41 cellular contexts compared by ENCODE assay signal in genomic region chr4:187460016-187460415, GRCh38.
"Had no signal": no experiment of that assay in that cellular context is flagged by ENCODE, and none has a peak within 500 bp of the region (broad histone marks: within the 10 kb centered on the region; RNA-seq: fewer than 3 reads in every experiment).

No MANE protein-coding gene starts in this region.

- H3K4me3 ChIP-seq: adrenal gland, ascending aorta, body of pancreas, breast epithelium, cardiac muscle cell had no signal

- H3K36me3 ChIP-seq: adrenal gland, ascending aorta, brain microvascular endothelial cell, breast epithelium, cardiac muscle cell had no signal

- H3K27me3 Mint-ChIP-seq: activated naive CD4-positive, alpha-beta T cell treated with anti-CD3 and anti-CD28 coated beads, Interleukin-2, amount 10 ng/mL, durations not matched to agents 7 days and 5 days; activated naive CD4-positive, alpha-beta T cell treated with anti-CD3 and anti-CD28 coated beads, Interleukin-2, amount 50 U/mL, for 24 hours; activated naive CD8-positive, alpha-beta T cell; activated naive CD8-positive, alpha-beta T cell treated with anti-CD3 and anti-CD28 coated beads for 36 hours; activated naive CD8-positive, alpha-beta T cell treated with anti-CD3 and anti-CD28 coated beads, Interleukin-2, amount 10 ng/mL, durations not matched to agents 7 days and 5 days; activated naive CD8-positive, alpha-beta T cell treated with anti-CD3 and anti-CD28 coated beads, Interleukin-2, amount 50 U/mL, for 24 hours; activated T-cell treated with anti-CD3 and anti-CD28 coated beads, Interleukin-2, amount 50 U/mL, for 24 hours; activated T-helper 17 cell treated with anti-CD3 and anti-CD28 coated beads, Interleukin-2, amount 50 U/mL, for 72 hours; brain; central memory CD8-positive, alpha-beta T cell had no signal

- DNase-seq: activated effector memory CD4-positive, alpha-beta T cell treated with anti-CD3 and anti-CD28 coated beads, Interleukin-2, amount 50 U/mL, for 16 hours; activated effector memory CD4-positive, alpha-beta T cell treated with Interleukin-2 at 50 U/mL for 16 hours; activated gamma-delta T cell; activated gamma-delta T cell treated with Interleukin-2 at 50 U/mL for 16 hours; activated naive CD4-positive, alpha-beta T cell; activated naive CD4-positive, alpha-beta T cell treated with anti-CD3 and anti-CD28 coated beads for 36 hours; activated naive CD4-positive, alpha-beta T cell treated with anti-CD3 and anti-CD28 coated beads, Interleukin-2, amount 10 ng/mL, durations not matched to agents 7 days and 5 days; activated naive CD4-positive, alpha-beta T cell treated with anti-CD3 and anti-CD28 coated beads, Interleukin-2, amount 50 U/mL, for 16 hours; activated naive CD4-positive, alpha-beta T cell treated with Interleukin-2 at 50 U/mL for 16 hours; activated naive CD8-positive, alpha-beta T cell treated with anti-CD3 and anti-CD28 coated beads for 36 hours; activated naive CD8-positive, alpha-beta T cell treated with anti-CD3 and anti-CD28 coated beads, Interleukin-2, amount 10 ng/mL, durations not matched to agents 7 days and 5 days; activated naive CD8-positive, alpha-beta T cell treated with anti-CD3 and anti-CD28 coated beads, Interleukin-2, amount 50 U/mL, for 24 hours; activated T-cell treated with anti-CD3 and anti-CD28 coated beads for 4 hours; activated T-cell treated with anti-CD3 and anti-CD28 coated beads, Interleukin-2, amount 50 U/mL, for 1 hour; activated T-cell treated with anti-CD3 and anti-CD28 coated beads, Interleukin-2, amount 50 U/mL, for 24 hours; activated T-cell treated with anti-CD3 and anti-CD28 coated beads, Interleukin-2, amount 50 U/mL, for 4 hours; activated T-cell treated with anti-CD3 and anti-CD28 coated beads, Interleukin-2, amount 50 U/mL, for 48 hours; activated T-cell treated with anti-CD3 and anti-CD28 coated beads, Interleukin-2, amount 50 U/mL, for 72 hours; adrenal gland; amniotic stem cell; amygdala; anterior cingulate cortex; aorta; body of pancreas; brain microvascular endothelial cell; caudate nucleus; central memory CD4-positive, alpha-beta T cell; cerebellar nuclear complex had no signal

- ATAC-seq: activated naive CD4-positive, alpha-beta T cell treated with anti-CD3 and anti-CD28 coated beads, Interleukin-2, amount 50 U/mL, for 72 hours; activated naive CD8-positive, alpha-beta T cell treated with anti-CD3 and anti-CD28 coated beads, Interleukin-2, amount 50 U/mL, for 24 hours; activated T-cell treated with anti-CD3 and anti-CD28 coated beads, Interleukin-2, amount 50 U/mL, for 4 hours; activated T-cell treated with anti-CD3 and anti-CD28 coated beads, Interleukin-2, amount 50 U/mL, for 72 hours; activated T-helper 17 cell treated with anti-CD3 and anti-CD28 coated beads, Interleukin-2, amount 50 U/mL, for 72 hours; body of pancreas had no signal

- H3K4me1 Mint-ChIP-seq: activated naive CD4-positive, alpha-beta T cell treated with anti-CD3 and anti-CD28 coated beads, Interleukin-2, amount 10 ng/mL, durations not matched to agents 7 days and 5 days; activated naive CD4-positive, alpha-beta T cell treated with anti-CD3 and anti-CD28 coated beads, Interleukin-2, amount 50 U/mL, for 24 hours; activated naive CD8-positive, alpha-beta T cell treated with anti-CD3 and anti-CD28 coated beads for 36 hours; activated naive CD8-positive, alpha-beta T cell treated with anti-CD3 and anti-CD28 coated beads, Interleukin-2, amount 10 ng/mL, durations not matched to agents 7 days and 5 days; activated naive CD8-positive, alpha-beta T cell treated with anti-CD3 and anti-CD28 coated beads, Interleukin-2, amount 50 U/mL, for 24 hours; activated T-helper 17 cell treated with anti-CD3 and anti-CD28 coated beads, Interleukin-2, amount 50 U/mL, for 72 hours; central memory CD8-positive, alpha-beta T cell had no signal

- H3K27me3 ChIP-seq: adrenal gland, ascending aorta, body of pancreas, brain microvascular endothelial cell, breast epithelium, cardiac muscle cell had no signal

- FAIRE-seq: astrocyte, bronchial epithelial cell had no signal

- H3K9me3 Mint-ChIP-seq: activated naive CD4-positive, alpha-beta T cell treated with anti-CD3 and anti-CD28 coated beads, Interleukin-2, amount 50 U/mL, for 24 hours; activated naive CD8-positive, alpha-beta T cell treated with anti-CD3 and anti-CD28 coated beads for 36 hours had no signal

- H3K27ac Mint-ChIP-seq: activated naive CD4-positive, alpha-beta T cell treated with anti-CD3 and anti-CD28 coated beads for 36 hours; activated naive CD4-positive, alpha-beta T cell treated with anti-CD3 and anti-CD28 coated beads, Interleukin-2, amount 10 ng/mL, durations not matched to agents 7 days and 5 days; activated naive CD4-positive, alpha-beta T cell treated with anti-CD3 and anti-CD28 coated beads, Interleukin-2, amount 50 U/mL, for 24 hours; activated naive CD4-positive, alpha-beta T cell treated with anti-CD3 and anti-CD28 coated beads, Interleukin-2, amount 50 U/mL, for 72 hours; activated naive CD8-positive, alpha-beta T cell; activated naive CD8-positive, alpha-beta T cell treated with anti-CD3 and anti-CD28 coated beads for 36 hours; activated naive CD8-positive, alpha-beta T cell treated with anti-CD3 and anti-CD28 coated beads, Interleukin-2, amount 10 ng/mL, durations not matched to agents 7 days and 5 days; activated naive CD8-positive, alpha-beta T cell treated with anti-CD3 and anti-CD28 coated beads, Interleukin-2, amount 50 U/mL, for 24 hours; activated T-cell treated with anti-CD3 and anti-CD28 coated beads, Interleukin-2, amount 50 U/mL, for 24 hours; activated T-cell treated with anti-CD3 and anti-CD28 coated beads, Interleukin-2, amount 50 U/mL, for 72 hours; activated T-helper 1 cell treated with anti-CD3 and anti-CD28 coated beads, Interleukin-12 subunit alpha, Interleukin-12 subunit beta, Interleukin-2, Interleukin-4 antibody, amounts not matched to agents 30 ng/mL and 10 ng/mL and 1 ng/mL, durations not matched to agents 14 hours and 24 hours and 36 hours; activated T-helper 17 cell treated with anti-CD3 and anti-CD28 coated beads, Interleukin-2, amount 50 U/mL, for 72 hours; activated T-helper 2 cell treated with anti-CD3 and anti-CD28 coated beads, Interferon-gamma antibody, Interleukin-2, Interleukin-4, amounts not matched to agents 10 μg/mL and 5 μg/mL and 100 μg/mL, durations not matched to agents 14 hours and 24 hours and 36 hours; brain had no signal

- H3K9me3 ChIP-seq: adrenal gland, ascending aorta, body of pancreas, breast epithelium had no signal

- H3K4me3 Mint-ChIP-seq: activated naive CD4-positive, alpha-beta T cell treated with anti-CD3 and anti-CD28 coated beads for 36 hours; activated naive CD4-positive, alpha-beta T cell treated with anti-CD3 and anti-CD28 coated beads, Interleukin-2, amount 10 ng/mL, durations not matched to agents 7 days and 5 days; activated naive CD4-positive, alpha-beta T cell treated with anti-CD3 and anti-CD28 coated beads, Interleukin-2, amount 50 U/mL, for 24 hours; activated naive CD8-positive, alpha-beta T cell; activated naive CD8-positive, alpha-beta T cell treated with anti-CD3 and anti-CD28 coated beads for 36 hours; activated naive CD8-positive, alpha-beta T cell treated with anti-CD3 and anti-CD28 coated beads, Interleukin-2, amount 10 ng/mL, durations not matched to agents 7 days and 5 days; activated naive CD8-positive, alpha-beta T cell treated with anti-CD3 and anti-CD28 coated beads, Interleukin-2, amount 50 U/mL, for 24 hours; activated T-cell treated with anti-CD3 and anti-CD28 coated beads, Interleukin-2, amount 50 U/mL, for 24 hours; activated T-cell treated with anti-CD3 and anti-CD28 coated beads, Interleukin-2, amount 50 U/mL, for 4 hours; activated T-cell treated with anti-CD3 and anti-CD28 coated beads, Interleukin-2, amount 50 U/mL, for 72 hours; activated T-helper 1 cell treated with anti-CD3 and anti-CD28 coated beads, Interleukin-12 subunit alpha, Interleukin-12 subunit beta, Interleukin-2, Interleukin-4 antibody, amounts not matched to agents 30 ng/mL and 10 ng/mL and 1 ng/mL, durations not matched to agents 14 hours and 24 hours and 36 hours; activated T-helper 17 cell treated with anti-CD3 and anti-CD28 coated beads, Interleukin-2, amount 50 U/mL, for 72 hours; brain; central memory CD8-positive, alpha-beta T cell had no signal

- H3K4me1 ChIP-seq: adrenal gland, body of pancreas, breast epithelium had no signal

- H3K36me3 Mint-ChIP-seq: activated naive CD4-positive, alpha-beta T cell treated with anti-CD3 and anti-CD28 coated beads, Interleukin-2, amount 10 ng/mL, durations not matched to agents 7 days and 5 days; activated naive CD4-positive, alpha-beta T cell treated with anti-CD3 and anti-CD28 coated beads, Interleukin-2, amount 50 U/mL, for 24 hours; activated naive CD4-positive, alpha-beta T cell treated with anti-CD3 and anti-CD28 coated beads, Interleukin-2, amount 50 U/mL, for 72 hours; activated naive CD8-positive, alpha-beta T cell; activated naive CD8-positive, alpha-beta T cell treated with anti-CD3 and anti-CD28 coated beads for 36 hours; activated naive CD8-positive, alpha-beta T cell treated with anti-CD3 and anti-CD28 coated beads, Interleukin-2, amount 10 ng/mL, durations not matched to agents 7 days and 5 days; brain had no signal

- H3K27ac ChIP-seq: adrenal gland, ascending aorta, body of pancreas, brain microvascular endothelial cell, breast epithelium, cardiac muscle cell had no signal
